In genomic region chr1:19405195-19405760, GRCh38 we compare ENCODE assay signal across 11 cellular contexts.
DNase-seq lines count a peak whose midpoint lies in the region; ATAC-seq and TF ChIP-seq lines count a peak whose summit lies in the region.
"Had no signal": no experiment of that assay in that cellular context is flagged by ENCODE, and none has a peak within 500 bp of the region (broad histone marks: within the 10 kb centered on the region; RNA-seq: fewer than 3 reads in every experiment).

No MANE protein-coding gene starts in this region.

- peak overlapping the region; percentile 77 for H3K4me3 Mint-ChIP-seq in glutamatergic neuron (ENCODE audit: unreplicated experiment)
- no peak overlapping the region for H3K4me3 Mint-ChIP-seq in stimulated activated effector memory CD8-positive, alpha-beta T cell treated with anti-CD3 and anti-CD28 coated beads, Interleukin-12 subunit alpha, Interleukin-12 subunit beta, amount 100 ng/mL, for 72 hours
- H3K4me3 Mint-ChIP-seq: stimulated activated naive CD8-positive, alpha-beta T cell treated with anti-CD3 and anti-CD28 coated beads, Interleukin-15, amount 100 ng/mL, for 72 hours had no signal

- no peaks in the 10 kb centered on the region for H3F3A ChIP-seq in Loucy (ENCODE audit: low read depth)

- no peak overlapping the region for H3K4me2 ChIP-seq in Loucy (ENCODE audit: low read depth, low read length, poor library complexity, severe bottlenecking)

- peaks cover 76% of the 10 kb centered on the region for H3K4me1 Mint-ChIP-seq in glutamatergic neuron (ENCODE audit: low read depth, unreplicated experiment)
- peaks cover 91% of the 10 kb centered on the region for H3K4me1 Mint-ChIP-seq in stimulated activated effector memory CD8-positive, alpha-beta T cell treated with anti-CD3 and anti-CD28 coated beads, Interleukin-12 subunit alpha, Interleukin-12 subunit beta, amount 100 ng/mL, for 72 hours

- peaks cover 94% of the 10 kb centered on the region for H3K79me2 ChIP-seq in Loucy (ENCODE audit: insufficient read depth, low read length)

- H3K36me3 Mint-ChIP-seq in glutamatergic neuron (ENCODE audit: unreplicated experiment), result no peaks in the 10 kb centered on the region
- peaks cover 43% of the 10 kb centered on the region for H3K36me3 Mint-ChIP-seq in stimulated activated effector memory CD8-positive, alpha-beta T cell treated with anti-CD3 and anti-CD28 coated beads, Interleukin-12 subunit alpha, Interleukin-12 subunit beta, amount 100 ng/mL, for 72 hours

- no peaks in the 10 kb centered on the region for H3K9me3 ChIP-seq in Loucy (ENCODE audit: insufficient read depth, low read depth, low read length)
- H3K9me3 ChIP-seq: neutrophil had no signal

- H3K27me3 ChIP-seq in Loucy (ENCODE audit: insufficient read depth, low read length, poor library complexity, severe bottlenecking), result no peaks in the 10 kb centered on the region
- H3K27me3 ChIP-seq: neutrophil had no signal

- H3K27me3 Mint-ChIP-seq in glutamatergic neuron (ENCODE audit: unreplicated experiment), result peaks cover 14% of the 10 kb centered on the region
- H3K27me3 Mint-ChIP-seq: stimulated activated naive CD8-positive, alpha-beta T cell treated with anti-CD3 and anti-CD28 coated beads, Interleukin-15, amount 100 ng/mL, for 72 hours had no signal

- no peak overlapping the region for H3K4me3 ChIP-seq in Loucy (ENCODE audit: low read length, poor library complexity, severe bottlenecking)

- ATAC-seq in SK-N-SH treated with all-trans-retinoic acid at 6 μM for 48 hours, result peak; percentile 40; the same call in 2 of the 3 replicates
- no peak for ATAC-seq in stimulated activated effector memory CD8-positive, alpha-beta T cell treated with anti-CD3 and anti-CD28 coated beads, Interleukin-12 subunit alpha, Interleukin-12 subunit beta, amount 100 ng/mL, for 72 hours
- ATAC-seq: stimulated activated naive CD8-positive, alpha-beta T cell treated with anti-CD3 and anti-CD28 coated beads, Interleukin-15, amount 100 ng/mL, for 72 hours had no signal

- no peaks in the 10 kb centered on the region for H3K9me2 ChIP-seq in Loucy (replicated peaks; ENCODE audit: low read depth, low read length)

- no peak overlapping the region for H2AFZ ChIP-seq in Loucy (ENCODE audit: low read length)

- H3K9me3 Mint-ChIP-seq in glutamatergic neuron (ENCODE audit: unreplicated experiment), result peaks cover 17% of the 10 kb centered on the region
- H3K9me3 Mint-ChIP-seq in stimulated activated effector memory CD8-positive, alpha-beta T cell treated with anti-CD3 and anti-CD28 coated beads, Interleukin-12 subunit alpha, Interleukin-12 subunit beta, amount 100 ng/mL, for 72 hours, result no peaks in the 10 kb centered on the region
- H3K9me3 Mint-ChIP-seq: stimulated activated naive CD8-positive, alpha-beta T cell treated with anti-CD3 and anti-CD28 coated beads, Interleukin-15, amount 100 ng/mL, for 72 hours had no signal

- H3K36me3 ChIP-seq in Loucy (ENCODE audit: insufficient read depth, low read length), result peaks cover 43% of the 10 kb centered on the region; the same call in 1 of the 2 replicates

- H4K20me1 ChIP-seq in Loucy (ENCODE audit: insufficient read depth, low read length, poor library complexity, severe bottlenecking), result peaks cover 70% of the 10 kb centered on the region

- TF ChIP-seq CTCF in Loucy (conservative IDR thresholded peaks at IDR 0.05; ENCODE audit: low read length) (peak; percentile 44), glutamatergic neuron (IDR thresholded peaks at IDR 0.05; ENCODE audit: partially characterized antibody, unreplicated experiment) (peak; percentile 33)

- peak overlapping the region; percentile 98 for H3K27ac Mint-ChIP-seq in glutamatergic neuron (ENCODE audit: unreplicated experiment)
- peak overlapping the region; percentile 88 for H3K27ac Mint-ChIP-seq in stimulated activated effector memory CD8-positive, alpha-beta T cell treated with anti-CD3 and anti-CD28 coated beads, Interleukin-12 subunit alpha, Interleukin-12 subunit beta, amount 100 ng/mL, for 72 hours

- DNase-seq in glutamatergic neuron (no peak), glomerular visceral epithelial cell (ENCODE audit: extremely low spot score) (no peak), occipital lobe (lab: John Stamatoyannopoulos, UW) (no peak), inferior parietal cortex (ENCODE audit: extremely low spot score) (no peak)
- no peak for DNase-seq in stimulated activated effector memory CD8-positive, alpha-beta T cell treated with anti-CD3 and anti-CD28 coated beads, Interleukin-12 subunit alpha, Interleukin-12 subunit beta, amount 100 ng/mL, for 72 hours (ENCODE audit: low spot score in 2 of 2)
- DNase-seq: dermis blood vessel endothelial cell; IMR-90; stimulated activated naive CD8-positive, alpha-beta T cell treated with anti-CD3 and anti-CD28 coated beads, Interleukin-15, amount 100 ng/mL, for 72 hours had no signal

- H3K4me1 ChIP-seq in Loucy (ENCODE audit: insufficient read depth, low read length, poor library complexity, severe bottlenecking), result no peaks in the 10 kb centered on the region

- H3K9ac ChIP-seq in Loucy (ENCODE audit: low read depth, low read length, poor library complexity, severe bottlenecking), result no peak overlapping the region

TF ChIP-seq in SK-N-SH treated with all-trans-retinoic acid at 6 μM for 48 hours, 23 proteins besides CTCF, POLR2A, EP300 and RAD21:
- TF ChIP-seq ZNF565 (CRISPR knock-in tag; conservative IDR thresholded peaks at IDR 0.05; ENCODE audit: low read depth) (no peak), PPARA (CRISPR knock-in tag; IDR thresholded peaks at IDR 0.05; ENCODE audit: borderline replicate concordance) (no peak), OSR1 (CRISPR knock-in tag; IDR thresholded peaks at IDR 0.05) (no peak), RARB (CRISPR knock-in tag; IDR thresholded peaks at IDR 0.05) (no peak), GLIS3 (CRISPR knock-in tag; IDR thresholded peaks at IDR 0.05) (no peak), CREB5 (CRISPR knock-in tag; IDR thresholded peaks at IDR 0.05; ENCODE audit: low read depth) (no peak), ZC3H10 (CRISPR knock-in tag; IDR thresholded peaks at IDR 0.05) (no peak), ESRRG (CRISPR knock-in tag; IDR thresholded peaks at IDR 0.05) (no peak), POU6F1 (CRISPR knock-in tag; IDR thresholded peaks at IDR 0.05; ENCODE audit: borderline replicate concordance, low read depth) (no peak), ZNF70 (CRISPR knock-in tag; IDR thresholded peaks at IDR 0.05) (no peak)
